In the genomic region with DNA sequence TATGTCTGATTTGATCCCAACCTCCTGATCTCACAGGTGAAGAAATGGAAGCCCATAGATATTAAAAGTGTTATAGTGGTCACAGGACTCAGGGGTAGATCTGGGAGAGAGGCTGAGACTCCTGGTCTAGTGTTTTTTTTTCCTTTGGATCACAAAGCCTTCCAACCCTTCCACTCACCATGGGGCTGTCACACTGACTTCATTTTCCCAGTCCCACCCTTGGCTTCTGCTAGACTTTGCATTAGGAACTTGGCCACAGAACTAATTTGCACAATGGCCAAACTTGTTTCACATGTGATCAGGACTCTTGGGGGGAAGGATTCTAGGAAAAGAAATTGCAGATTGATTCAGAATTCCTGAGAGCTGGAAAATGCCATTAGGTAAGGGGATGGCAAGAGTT, we compare ENCODE assay signal across 16 cellular contexts.
"Had no signal": no experiment of that assay in that cellular context is flagged by ENCODE, and none has a peak within 500 bp of the region (broad histone marks: within the 10 kb centered on the region; RNA-seq: fewer than 3 reads in every experiment).

No MANE protein-coding gene starts in this region.

- H3K4me3 ChIP-seq: lung, psoas muscle, testis, upper lobe of left lung had no signal

- H3K4me1 ChIP-seq: upper lobe of left lung had no signal

- FAIRE-seq: bronchial epithelial cell had no signal

- H3K27ac ChIP-seq: psoas muscle, upper lobe of left lung had no signal

- H3K27me3 ChIP-seq: testis, upper lobe of left lung had no signal

- DNase-seq: activated CD4-positive, alpha-beta T cell treated with anti-CD3 and anti-CD28 coated beads, Interleukin-2, amount 10 ng/mL, durations not matched to agents 7 days and 5 days; activated CD4-positive, CD25-positive, alpha-beta regulatory T cell; activated naive CD8-positive, alpha-beta T cell treated with anti-CD3 and anti-CD28 coated beads, Interleukin-2, amount 10 ng/mL, durations not matched to agents 7 days and 5 days; anterior cingulate cortex; endodermal cell; erythroblast; head of caudate nucleus; immature natural killer cell; midbrain; psoas muscle; stimulated activated CD4-positive, alpha-beta T cell treated with anti-CD3 and anti-CD28 coated beads, Interleukin-4, amount 100 ng/mL, for 1 hour; stimulated activated naive CD4-positive, alpha-beta T cell treated with Interleukin-2 at 50 U/mL for 16 hours; testis; upper lobe of left lung had no signal

- H3K36me3 ChIP-seq: upper lobe of left lung had no signal

- H3K9me3 ChIP-seq: psoas muscle, testis, upper lobe of left lung had no signal
